ENCODE assay signal across 25 cellular contexts in genomic region chr6:160417135-160417534, GRCh38.
"Had no signal": no experiment of that assay in that cellular context is flagged by ENCODE, and none has a peak within 500 bp of the region (broad histone marks: within the 10 kb centered on the region; RNA-seq: fewer than 3 reads in every experiment).

No MANE protein-coding gene starts in this region.

- H3K4me3 ChIP-seq: K562, SJSA1, SK-N-MC had no signal

- FAIRE-seq: HTR-8/SVneo, K562 had no signal

- DNase-seq: Kasumi-1, MM.1S, NCI-H1048, NCI-H1105, NCI-H1417, NCI-H1436 treated with DMSO at 0.1 percent for 48 hours, NCI-H1694, NCI-H187 treated with DMSO at 0.1 percent for 48 hours, NCI-H2029 treated with DMSO at 0.1 percent for 48 hours, NCI-H2171 treated with DMSO at 0.1 percent for 48 hours, NCI-H345, NCI-H446 treated with DMSO at 0.1 percent for 48 hours, NCI-H510A treated with DMSO at 0.1 percent for 48 hours, NCI-H526, NCI-H748 treated with DMSO at 0.1 percent for 48 hours, PC-3, SIG-M5 had no signal

- H3K27ac ChIP-seq: HL-60, KMS-11, RWPE1, SJSA1, SK-N-MC had no signal

- ATAC-seq: Panc1, PC-3 had no signal

- H3K36me3 ChIP-seq: SJSA1 had no signal

- H3K27me3 ChIP-seq: SJSA1 had no signal

- H3K9me3 ChIP-seq: SJSA1 had no signal

- H3K4me1 ChIP-seq: SJSA1 had no signal
